10 cellular contexts compared by ENCODE assay signal in genomic region chr12:54077822-54078221, GRCh38. TPM values are rescaled to one million over a fixed set of nuclear protein-coding genes. Genes with fewer than 3 reads are reported as not detected.
DNase-seq lines count a peak whose midpoint lies in the region; ATAC-seq, FAIRE-seq and TF ChIP-seq lines count a peak whose summit lies in the region.
"Not testable (repeated sequence)": the region's sequence is repeated elsewhere in the genome, so short reads cannot be mapped to it uniquely, and the experiment has no call there.
"Had no signal": no experiment of that assay in that cellular context is flagged by ENCODE, and none has a peak within 500 bp of the region (broad histone marks: within the 10 kb centered on the region; RNA-seq: fewer than 3 reads in every experiment).

No MANE protein-coding gene starts in this region.

- not testable (repeated sequence) for H3K4ac ChIP-seq in H1 (replicated peaks; ENCODE audit: insufficient read length, low read depth, low read length)

- H3K4me2 ChIP-seq in GM23338 (peak overlapping the region; percentile 74), H1 (ENCODE audit: insufficient read depth in 1 of 2, low read depth in 2 of 2, low read length in 2 of 2) (peak overlapping the region; percentile 14 to 36; a peak in 2 of 4 replicates)

- not testable (repeated sequence) for H3K27ac ChIP-seq in GM23338 (ENCODE audit: low read depth); H1 (ENCODE audit: low read depth, low read length)
- H3K27ac ChIP-seq in right cardiac atrium (ENCODE audit: low read length), result peak overlapping the region; percentile 13
- peak overlapping the region; percentile 46 for H3K27ac ChIP-seq in psoas muscle
- peak overlapping the region; percentile 18 for H3K27ac ChIP-seq in stomach smooth muscle (ENCODE audit: low read length)

- FAIRE-seq in H1 (lab: Jason Lieb, UNC), result not testable (repeated sequence)

- H3K14ac ChIP-seq in H1 (ENCODE audit: insufficient read length), result not testable (repeated sequence)

- not testable (repeated sequence) for H2BK20ac ChIP-seq in H1 (ENCODE audit: low read length)

- TF ChIP-seq POLR2A in H1 (IDR thresholded peaks at IDR 0.05; ENCODE audit: control extremely low read depth in 1 of 2, low read depth in 2 of 2, low read length in 2 of 2), result not testable (repeated sequence)

- peaks cover 77% of the 10 kb centered on the region for H3K27me3 Mint-ChIP-seq in GM23338 (ENCODE audit: insufficient read depth, low read depth, poor library complexity)
- H3K27me3 Mint-ChIP-seq in mesothelial cell of epicardium (ENCODE audit: low read depth), result not testable (repeated sequence)

- not testable (repeated sequence) for H4K8ac ChIP-seq in H1 (ENCODE audit: extremely low read depth, insufficient read depth, low read length)

- intact Hi-C loops in right cardiac atrium (cut with DNase I); psoas muscle (cut with DNase I): not testable (repeated sequence)

- H3K27ac Mint-ChIP-seq in GM23338, result not testable (repeated sequence)
- H3K27ac Mint-ChIP-seq in mesothelial cell of epicardium, result peak overlapping the region; percentile 99

- not testable (repeated sequence) for H3K23ac ChIP-seq in H1 (ENCODE audit: insufficient read length)

- H3K79me2 ChIP-seq in GM23338 (replicated peaks; ENCODE audit: insufficient read depth); H1 (ENCODE audit: control insufficient read depth in 1 of 2, insufficient read depth in 2 of 2, low read length in 2 of 2): not testable (repeated sequence)

- H3K4me1 ChIP-seq in GM23338 (ENCODE audit: insufficient read depth) (peaks cover 68% of the 10 kb centered on the region), H1 (replicated peaks in 1 of 4; ENCODE audit: control insufficient read depth in 3 of 4, insufficient read depth in 4 of 4, low read length in 3 of 4) (peaks cover 6 to 13% (median 9%) of the 10 kb centered on the region in 4 experiments)
- H3K4me1 ChIP-seq in adipocyte (ENCODE audit: control insufficient read depth, insufficient read depth, low read length); right cardiac atrium (ENCODE audit: control insufficient read depth, insufficient read depth, low read length); psoas muscle; stomach smooth muscle (ENCODE audit: control insufficient read depth, insufficient read depth, low read length): not testable (repeated sequence)

- not testable (repeated sequence) for H3K56ac ChIP-seq in H1 (replicated peaks; ENCODE audit: insufficient read length, low read depth, low read length)

- H3K4me3 ChIP-seq in GM23338 (0 out of 2 replicates have a peak overlapping the region, but pooled peaks have one; percentile 30), adipocyte (ENCODE audit: low read length) (peak overlapping the region; percentile 69), psoas muscle (peak overlapping the region; percentile 25), stomach smooth muscle (ENCODE audit: low read length in 2 of 2) (peak overlapping the region in 1 of 2 donors; percentile 40)
- H3K4me3 ChIP-seq in H1 (ENCODE audit: extremely low read depth in 1 of 4, insufficient read depth in 2 of 4, low read depth in 3 of 4, low read length in 4 of 4); right cardiac atrium (ENCODE audit: low read length): not testable (repeated sequence)

- peaks cover 92% of the 10 kb centered on the region for H3K27me3 ChIP-seq in GM23338 (ENCODE audit: insufficient read depth)
- not testable (repeated sequence) for H3K27me3 ChIP-seq in adipocyte (replicated peaks; ENCODE audit: control insufficient read depth, insufficient read depth, low read length); right cardiac atrium (ENCODE audit: control insufficient read depth, insufficient read depth); psoas muscle (ENCODE audit: insufficient read depth in 3 of 3, low read length in 2 of 3); stomach smooth muscle (ENCODE audit: control insufficient read depth in 1 of 2, insufficient read depth in 2 of 2, low read length in 2 of 2)
- peaks cover 44 to 73% (median 67%) of the 10 kb centered on the region in 4 experiments for H3K27me3 ChIP-seq in H1 (replicated peaks in 1 of 4; ENCODE audit: control insufficient read depth in 3 of 4, extremely low read depth in 1 of 4, insufficient read depth in 3 of 4, low read length in 3 of 4)

- peak; percentile 41 for DNase-seq in GM23338 (ENCODE audit: low spot score)
- DNase-seq in adipocyte (ENCODE audit: low read depth); H1 (ENCODE audit: low read depth in 1 of 2, low spot score in 2 of 2); right cardiac atrium; mesothelial cell of epicardium (ENCODE audit: low spot score in 2 of 2, unreplicated experiment in 2 of 2); psoas muscle: not testable (repeated sequence)

- ATAC-seq in GM23338, right cardiac atrium, psoas muscle: not testable (repeated sequence)

- H3K4me1 Mint-ChIP-seq in GM23338 (peaks cover 63% of the 10 kb centered on the region), mesothelial cell of epicardium (peaks cover 57% of the 10 kb centered on the region)

- 15% methylated on average over 9 of the region's 9 CpGs; no CpG with 5 or more reads in 1 of the 2 experiments for WGBS in H1 (ENCODE audit: extremely low coverage in 1 of 2, insufficient coverage in 1 of 2, insufficient read length in 1 of 2, insufficient replicate concordance in 2 of 2, low coverage in 1 of 2, low lambda C conversion rate in 2 of 2, missing lambda C conversion rate in 1 of 2), 2 experiments
- WGBS in right cardiac atrium, result 47% methylated on average over 9 of the region's 9 CpGs
- 62 to 81% (median 76%) methylated on average over 8 to 9 of the region's 9 CpGs for WGBS in psoas muscle, 3 donors

- not testable (repeated sequence) for H3K18ac ChIP-seq in H1 (ENCODE audit: extremely low read depth, low read length)

- peak overlapping the region; percentile 72 for H2BK12ac ChIP-seq in H1 (ENCODE audit: low read depth, low read length)

- H4K5ac ChIP-seq in H1 (ENCODE audit: insufficient read length, low read depth, low read length), result not testable (repeated sequence)

- H2BK15ac ChIP-seq in H1 (ENCODE audit: low read length), result peak overlapping the region; percentile 81; the same call in 1 of the 2 replicates

- not testable (repeated sequence) for H2AFZ ChIP-seq in GM23338; H1 (ENCODE audit: low read length)

- H3K36me3 Mint-ChIP-seq in GM23338 (ENCODE audit: low read depth); mesothelial cell of epicardium: not testable (repeated sequence)

- not testable (repeated sequence) for H3K79me1 ChIP-seq in H1 (ENCODE audit: low read depth, low read length)

- H3K36me3 ChIP-seq in GM23338 (ENCODE audit: insufficient read depth); adipocyte (ENCODE audit: control insufficient read depth, insufficient read depth, low read length, severe bottlenecking); H1 (ENCODE audit: control insufficient read depth in 2 of 4, insufficient read depth in 4 of 4, low read length in 3 of 4); psoas muscle (ENCODE audit: insufficient read depth in 1 of 2, low read depth in 1 of 2); stomach smooth muscle (ENCODE audit: control insufficient read depth in 2 of 2, insufficient read depth in 2 of 2, low read length in 2 of 2): not testable (repeated sequence)

- CTCF ChIA-PET in H1 (lab: Charles Lee; ENCODE audit: partially characterized antibody), result interaction anchor here (0.6 to 1.6 kb wide), 5 partner anchors 16 to 136 kb away, joined by 3 to 5 read pairs (median 3); no protein-coding TSS in a partner anchor

- POLR2A ChIA-PET in H1 (lab: Charles Lee; ENCODE audit: partially characterized antibody), result interaction anchor here (0.5 kb wide), 1 partner anchor 69 kb away, joined by 3 read pairs; the partner anchor contains the start of gene HOXC8

- TF ChIP-seq EP300 in H1 (IDR thresholded peaks at IDR 0.05; ENCODE audit: borderline replicate concordance in 1 of 2, low read depth in 2 of 2, low read length in 2 of 2), result not testable (repeated sequence)

- 0 out of 2 replicates have a peak overlapping the region, but pooled peaks have one; percentile 24 for H2AK5ac ChIP-seq in H1 (ENCODE audit: low read depth, low read length)

- H3K9ac ChIP-seq in adipocyte (ENCODE audit: low read length), result peak overlapping the region; percentile 78
- not testable (repeated sequence) for H3K9ac ChIP-seq in H1 (replicated peaks in 1 of 4; ENCODE audit: extremely low read depth in 1 of 4, low read depth in 3 of 4, low read length in 3 of 4)
- peak overlapping the region in 1 of 2 donors; percentile 55 for H3K9ac ChIP-seq in stomach smooth muscle (ENCODE audit: low read length in 2 of 2)

- H2BK120ac ChIP-seq in H1 (replicated peaks; ENCODE audit: low read depth, low read length), result not testable (repeated sequence)

- H3F3A ChIP-seq in GM23338 (replicated peaks; ENCODE audit: low read depth), result 0 out of 2 replicates have a peak, but pooled peaks cover 14% of the 10 kb centered on the region

- H4K20me1 ChIP-seq in GM23338 (replicated peaks; ENCODE audit: insufficient read depth); H1 (replicated peaks in 1 of 2; ENCODE audit: control insufficient read depth in 1 of 2, insufficient read depth in 2 of 2, low read length in 2 of 2): not testable (repeated sequence)

- TF ChIP-seq RAD21 in H1 (IDR thresholded peaks at IDR 0.05 in 1 of 2, conservative IDR thresholded peaks at IDR 0.05 in 1 of 2; ENCODE audit: low read depth in 2 of 2, low read length in 2 of 2), result not testable (repeated sequence)

- H3K9me2 ChIP-seq in GM23338 (ENCODE audit: insufficient read depth), result not testable (repeated sequence)

- H3K4me3 Mint-ChIP-seq in GM23338 (0 out of 3 replicates have a peak overlapping the region, but pooled peaks have one; percentile 13), mesothelial cell of epicardium (peak overlapping the region; percentile 69)

- not testable (repeated sequence) for H3K23me2 ChIP-seq in H1 (ENCODE audit: low read depth, low read length)

- TF ChIP-seq CTCF in GM23338 (conservative IDR thresholded peaks at IDR 0.05; ENCODE audit: low read depth in 2 of 2); H1 (IDR thresholded peaks at IDR 0.05; ENCODE audit: control extremely low read depth in 1 of 3, insufficient read depth in 1 of 3, low read depth in 1 of 3, low read length in 3 of 3); mesothelial cell of epicardium (IDR thresholded peaks at IDR 0.05; ENCODE audit: unreplicated experiment); psoas muscle (IDR thresholded peaks at IDR 0.05): not testable (repeated sequence)

- H3K9me3 Mint-ChIP-seq in GM23338, mesothelial cell of epicardium: not testable (repeated sequence)

- not testable (repeated sequence) for H4K91ac ChIP-seq in H1 (replicated peaks; ENCODE audit: insufficient read length, low read length)

- H3K9me3 ChIP-seq in adipocyte (ENCODE audit: control insufficient read depth, low read length); H1 (ENCODE audit: insufficient read depth in 2 of 2, low read depth in 1 of 2, low read length in 1 of 2); right cardiac atrium (ENCODE audit: control insufficient read depth, low read length); psoas muscle; stomach smooth muscle (ENCODE audit: control insufficient read depth in 2 of 2, low read length in 2 of 2): not testable (repeated sequence)

- H2BK5ac ChIP-seq in H1 (ENCODE audit: low read depth, low read length), result not testable (repeated sequence)

RNA-seq across cellular contexts. Expression of gene HOXC4, which starts 24.2 kb away (rescaled TPM):
- total RNA-seq in GM23338 (2014; rRNA removed; shearing (Covaris generic)), result not detected in 2 replicates
- not detected in 2 replicates for polyA plus RNA-seq in GM23338 (2016; fragmentation: Nextera tagmentation; extraction: Ambion mirVana)
- not detected in 2 replicates for total RNA-seq in H1 (2021; fragmentation: NEBNext Ultra II Directional; extraction: Animal tissue kit (Norgen Biotek cat#: 25700))
- polyA plus RNA-seq in H1 (2011; rRNA removed), result not detected in 2 replicates
- polyA plus RNA-seq in H1 (2011; cell fraction: cytosol; rRNA removed), result not detected
- polyA plus RNA-seq in H1 (2011; cell fraction: nucleus; rRNA removed), result not detected
- not detected in 4 replicates for polyA plus RNA-seq in H1 (2012, experiment 1 of 2)
- not detected for polyA plus RNA-seq in H1 (2012, experiment 2 of 2)
- polyA plus RNA-seq in H1 (2013, experiment 1 of 2), result 0.02 TPM
- 0.02 TPM for polyA plus RNA-seq in H1 (2013, experiment 2 of 2)
- not detected in 2 replicates for polyA minus RNA-seq in H1 (2011; rRNA and poly(A)+ RNA removed)
- polyA minus RNA-seq in H1 (2011; cell fraction: cytosol; rRNA and poly(A)+ RNA removed), result not detected
- polyA minus RNA-seq in H1 (2011; cell fraction: nucleus; rRNA and poly(A)+ RNA removed), result not detected
- total RNA-seq in right cardiac atrium, result under 1 TPM in 3 of 4 donors, not detected in 1; 0.14 to 0.37 (median 0.33) TPM
- polyA plus RNA-seq in right cardiac atrium, result 0.32 TPM
- 67.4 to 73.6 TPM (median 69.4 TPM) in 3 replicates for total RNA-seq in mesothelial cell of epicardium
- total RNA-seq in psoas muscle, result 1 to 10 TPM; 1.6 to 4.7 (median 2.6) TPM
- polyA plus RNA-seq in psoas muscle, result 1 to 10 TPM in 2 of 3 donors, under 1 TPM in 1; 0.72 to 1.4 (median 1.1) TPM

RNA-seq across cellular contexts. Expression of gene HOXC5, which starts 45.0 kb away (rescaled TPM):
- total RNA-seq in GM23338 (2014; rRNA removed; shearing (Covaris generic)), result not detected in 2 replicates
- polyA plus RNA-seq in GM23338 (2016; fragmentation: Nextera tagmentation; extraction: Ambion mirVana), result not detected in 2 replicates
- not detected in 2 replicates for total RNA-seq in H1 (2021; fragmentation: NEBNext Ultra II Directional; extraction: Animal tissue kit (Norgen Biotek cat#: 25700))
- not detected in 2 replicates for polyA plus RNA-seq in H1 (2011; rRNA removed)
- polyA plus RNA-seq in H1 (2011; cell fraction: cytosol; rRNA removed), result not detected
- polyA plus RNA-seq in H1 (2011; cell fraction: nucleus; rRNA removed), result not detected
- not detected in 4 replicates for polyA plus RNA-seq in H1 (2012, experiment 1 of 2)
- not detected for polyA plus RNA-seq in H1 (2012, experiment 2 of 2)
- polyA plus RNA-seq in H1 (2013, experiment 1 of 2), result not detected
- polyA plus RNA-seq in H1 (2013, experiment 2 of 2), result not detected
- not detected in 2 replicates for polyA minus RNA-seq in H1 (2011; rRNA and poly(A)+ RNA removed)
- not detected for polyA minus RNA-seq in H1 (2011; cell fraction: cytosol; rRNA and poly(A)+ RNA removed)
- polyA minus RNA-seq in H1 (2011; cell fraction: nucleus; rRNA and poly(A)+ RNA removed), result not detected
- total RNA-seq in right cardiac atrium, result not detected
- polyA plus RNA-seq in right cardiac atrium, result 0.11 TPM
- 28.7 to 33.8 TPM (median 29.3 TPM) in 3 replicates for total RNA-seq in mesothelial cell of epicardium
- total RNA-seq in psoas muscle, result 1 to 10 TPM in 2 of 4 donors, under 1 TPM in 2; 0.25 to 3.3 (median 1.1) TPM
- under 1 TPM; 0.03 to 0.58 (median 0.04) TPM for polyA plus RNA-seq in psoas muscle
- total RNA-seq: CD8-positive, alpha-beta memory T cell; GM12878 had no signal
- polyA plus RNA-seq: CD8-positive, alpha-beta memory T cell; IgD-negative memory B cell had no signal

RNA-seq across cellular contexts. Expression of gene HOXC6, which starts 49.6 kb away (rescaled TPM):
- not detected in 2 replicates for total RNA-seq in GM23338 (2014; rRNA removed; shearing (Covaris generic))
- not detected in 2 replicates for polyA plus RNA-seq in GM23338 (2016; fragmentation: Nextera tagmentation; extraction: Ambion mirVana)
- total RNA-seq in H1 (2021; fragmentation: NEBNext Ultra II Directional; extraction: Animal tissue kit (Norgen Biotek cat#: 25700)), result not detected in 2 replicates
- polyA plus RNA-seq in H1 (2011; rRNA removed), result not detected in 2 replicates
- polyA plus RNA-seq in H1 (2011; cell fraction: cytosol; rRNA removed), result not detected
- not detected for polyA plus RNA-seq in H1 (2011; cell fraction: nucleus; rRNA removed)
- polyA plus RNA-seq in H1 (2012, experiment 1 of 2), result not detected in 4 replicates
- not detected for polyA plus RNA-seq in H1 (2012, experiment 2 of 2)
- polyA plus RNA-seq in H1 (2013, experiment 1 of 2), result not detected
- not detected for polyA plus RNA-seq in H1 (2013, experiment 2 of 2)
- polyA minus RNA-seq in H1 (2011; rRNA and poly(A)+ RNA removed), result not detected in 2 replicates
- polyA minus RNA-seq in H1 (2011; cell fraction: cytosol; rRNA and poly(A)+ RNA removed), result not detected
- polyA minus RNA-seq in H1 (2011; cell fraction: nucleus; rRNA and poly(A)+ RNA removed), result not detected
- total RNA-seq in right cardiac atrium, result under 1 TPM in 3 of 4 donors, not detected in 1; 0.34 to 0.65 (median 0.42) TPM
- polyA plus RNA-seq in right cardiac atrium, result 0.48 TPM
- total RNA-seq in mesothelial cell of epicardium, result 15.5 to 17.4 TPM (median 16.3 TPM) in 3 replicates
- 10 to 100 TPM in 2 of 4 donors, 1 to 10 TPM in 2; 5.2 to 23.6 (median 12.5) TPM for total RNA-seq in psoas muscle
- polyA plus RNA-seq in psoas muscle, result 1 to 10 TPM; 2.2 to 9.5 (median 4.7) TPM
- total RNA-seq: CD8-positive, alpha-beta memory T cell had no signal
- polyA plus RNA-seq: CD8-positive, alpha-beta memory T cell; IgD-negative memory B cell had no signal

Comparison
In these comparisons a context has a peak if more than half of its experiments do, and no peak if none do; other contexts are left out.
1. RNA of gene HOXC4, which starts 24.2 kb away (total RNA-seq): 67.4 to 73.6 TPM in mesothelial cell of epicardium; 1.6 to 4.7 TPM in psoas muscle, 0.14 to 0.37 TPM in right cardiac atrium, not detected in GM23338 and not detected in H1; every median in the first group is over 10 times any median in the second.